In the genomic region with DNA sequence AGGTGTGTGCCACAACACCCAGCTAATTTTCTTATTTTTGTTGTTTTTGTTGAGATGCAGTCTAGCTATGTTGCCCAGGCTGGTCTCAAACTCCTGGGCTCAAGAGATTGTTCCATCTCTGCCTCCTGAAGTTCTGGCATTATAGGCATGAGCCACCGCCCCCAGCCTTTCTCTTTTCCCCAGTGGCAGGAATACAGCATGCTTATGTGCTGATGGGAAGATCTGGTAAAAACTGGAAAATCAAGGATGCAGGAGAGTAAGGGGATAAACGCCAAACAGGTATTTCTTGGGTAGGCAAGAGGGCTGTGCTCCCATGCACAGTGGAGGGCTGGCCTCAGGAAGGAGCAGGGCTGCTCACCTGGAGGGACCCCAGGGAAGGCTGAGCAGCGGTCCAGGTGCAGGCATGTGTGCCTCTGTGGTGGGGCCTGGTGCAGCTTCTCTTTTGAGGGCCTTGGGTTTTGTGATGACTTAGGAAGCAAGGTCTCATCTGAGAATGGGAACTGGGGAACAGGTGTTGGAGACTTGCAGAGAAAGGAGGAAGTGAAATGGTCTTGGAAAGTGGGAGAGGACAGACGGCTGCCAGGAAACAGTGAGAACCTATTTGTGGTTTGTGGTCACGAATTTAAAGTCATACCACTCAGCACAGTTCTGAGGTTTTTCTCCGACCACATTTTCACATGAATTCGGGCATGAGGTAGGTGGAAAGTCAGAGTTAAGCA, we compare ENCODE assay signal across 8 cellular contexts.
DNase-seq lines count a peak whose midpoint lies in the region; ATAC-seq and TF ChIP-seq lines count a peak whose summit lies in the region.

No MANE protein-coding gene starts in this region.

- peaks cover 2 to 4% of the 10 kb centered on the region in 2 donors for H3K36me3 Mint-ChIP-seq in activated T-cell treated with anti-CD3 and anti-CD28 coated beads, Interleukin-2, amount 50 U/mL, for 72 hours (ENCODE audit: insufficient read depth in 2 of 2)

- peak; percentile 62 for DNase-seq in ELR (ENCODE audit: low read depth)
- DNase-seq in GM20000 (ENCODE audit: low spot score), result peak; percentile 35
- DNase-seq in activated T-cell treated with anti-CD3 and anti-CD28 coated beads, Interleukin-2, amount 50 U/mL, for 72 hours, result peak; percentile 34 to 45
- peak; percentile 44 for DNase-seq in stromal cell of bone marrow (ENCODE audit: low read depth)
- DNase-seq in NCI-H187 treated with DMSO at 0.1 percent for 48 hours (lab: John Stamatoyannopoulos, UW), result no peak
- DNase-seq in COLO668 (lab: John Stamatoyannopoulos, UW; ENCODE audit: unreplicated experiment), result no peak
- DNase-seq in omental fat pad (ENCODE audit: low spot score), result no peak

- H3K9me3 Mint-ChIP-seq in activated T-cell treated with anti-CD3 and anti-CD28 coated beads, Interleukin-2, amount 50 U/mL, for 72 hours, result no peaks in the 10 kb centered on the region

- no peak for TF ChIP-seq CTCF in GM20000 (IDR thresholded peaks at IDR 0.05; ENCODE audit: extremely low read depth, missing control alignments)
- no peak for TF ChIP-seq CTCF in omental fat pad (IDR thresholded peaks at IDR 0.05)

- ATAC-seq in HG03521 (IDR thresholded peaks at IDR 0.05; ENCODE audit: unreplicated experiment) (peak; percentile 48), omental fat pad (ENCODE audit: low FRiP score) (no peak)
- ATAC-seq in activated T-cell treated with anti-CD3 and anti-CD28 coated beads, Interleukin-2, amount 50 U/mL, for 72 hours (replicated peaks in 1 of 2), result peak; percentile 77 to 78

- peak overlapping the region; percentile 73 for H3K27ac Mint-ChIP-seq in activated T-cell treated with anti-CD3 and anti-CD28 coated beads, Interleukin-2, amount 50 U/mL, for 72 hours

- H3K4me3 Mint-ChIP-seq in activated T-cell treated with anti-CD3 and anti-CD28 coated beads, Interleukin-2, amount 50 U/mL, for 72 hours, result peak overlapping the region; percentile 44 to 60

- H3K27me3 Mint-ChIP-seq in activated T-cell treated with anti-CD3 and anti-CD28 coated beads, Interleukin-2, amount 50 U/mL, for 72 hours (ENCODE audit: low read depth), result peaks cover 32% of the 10 kb centered on the region

- H3K4me1 Mint-ChIP-seq in activated T-cell treated with anti-CD3 and anti-CD28 coated beads, Interleukin-2, amount 50 U/mL, for 72 hours (ENCODE audit: low read depth), result peaks cover 42% of the 10 kb centered on the region

Comparison
In these comparisons a context has a peak if more than half of its experiments do, and no peak if none do; other contexts are left out.
1. DNase-seq: peak in ELR (single experiment), GM20000 (single experiment), activated T-cell treated with anti-CD3 and anti-CD28 coated beads, Interleukin-2, amount 50 U/mL, for 72 hours (2 of 2) and stromal cell of bone marrow (single experiment); none in NCI-H187 treated with DMSO at 0.1 percent for 48 hours (single experiment), COLO668 (single experiment) and omental fat pad (single experiment).